Comparison of ENCODE assay signal across 11 cellular contexts in genomic region chr12:109004022-109004421, GRCh38. TPM values are rescaled to one million over a fixed set of nuclear protein-coding genes. Genes with fewer than 3 reads are reported as not detected.
"Had no signal": no experiment of that assay in that cellular context is flagged by ENCODE, and none has a peak within 500 bp of the region (broad histone marks: within the 10 kb centered on the region; RNA-seq: fewer than 3 reads in every experiment).

No MANE protein-coding gene starts in this region.

- H3K36me3 ChIP-seq: HAP-1 had no signal

- ATAC-seq: GM23338, HCT116 had no signal

- H3K4me3 ChIP-seq: GM23248, GM23338, HAP-1 had no signal

- H3K27ac ChIP-seq: GM23248 had no signal

- DNase-seq: GM23248, GOT3, H7, H9, HCEC 1CT, HFFc6 had no signal

- H3K4me1 ChIP-seq: HAP-1 had no signal

- H3K9me3 ChIP-seq: HAP-1 had no signal

RNA-seq across cellular contexts. Expression of gene SVOP, which starts 16.8 kb away (rescaled TPM):
- total RNA-seq: GM23248, H1, H4, HFFc6 had no signal
